Comparison of ENCODE assay signal across 22 cellular contexts in genomic region chr5:16912080-16912479, GRCh38. TPM values are rescaled to one million over a fixed set of nuclear protein-coding genes. Genes with fewer than 3 reads are reported as not detected.
DNase-seq lines count a peak whose midpoint lies in the region; ATAC-seq and TF ChIP-seq lines count a peak whose summit lies in the region.
"Had no signal": no experiment of that assay in that cellular context is flagged by ENCODE, and none has a peak within 500 bp of the region (broad histone marks: within the 10 kb centered on the region; RNA-seq: fewer than 3 reads in every experiment).

No MANE protein-coding gene starts in this region.

- no peaks in the 10 kb centered on the region for H3K9me3 Mint-ChIP-seq in HFFc6
- H3K9me3 Mint-ChIP-seq in chondrocyte (ENCODE audit: low read depth), result no peaks in the 10 kb centered on the region
- peaks cover 2% of the 10 kb centered on the region for H3K9me3 Mint-ChIP-seq in activated CD8-positive, alpha-beta memory T cell treated with anti-CD3 and anti-CD28 coated beads, Interleukin-2, amount 10 ng/mL, durations not matched to agents 7 days and 5 days (ENCODE audit: low read depth)

- H3K36me3 ChIP-seq in RWPE2 (ENCODE audit: low read depth), result peaks cover 18% of the 10 kb centered on the region
- no peaks in the 10 kb centered on the region for H3K36me3 ChIP-seq in trophoblast cell (ENCODE audit: control insufficient read depth in 1 of 2, insufficient read depth in 2 of 2, low read length in 2 of 2)
- H3K36me3 ChIP-seq: SJCRH30 had no signal

- H2BK5ac ChIP-seq in trophoblast cell (ENCODE audit: low read depth, low read length, poor library complexity), result no peak overlapping the region

- CTCF ChIA-PET in activated CD8-positive, alpha-beta memory T cell treated with anti-CD3 and anti-CD28 coated beads, Interleukin-2, amount 10 ng/mL, durations not matched to agents 7 days and 5 days (lab: Charles Lee), result no interaction called here

- no peak overlapping the region for H3K4me2 ChIP-seq in trophoblast cell (ENCODE audit: low read length)
- H3K4me2 ChIP-seq: KMS-11 had no signal

- H2BK120ac ChIP-seq in trophoblast cell (ENCODE audit: insufficient read depth, low read length, poor library complexity), result no peak overlapping the region

- H2AK5ac ChIP-seq in trophoblast cell (ENCODE audit: low read length), result no peak overlapping the region

- no peak overlapping the region for H2BK12ac ChIP-seq in trophoblast cell (ENCODE audit: low read length)

- peaks cover 26% of the 10 kb centered on the region for H3K36me3 Mint-ChIP-seq in HFFc6 (ENCODE audit: low read depth)
- no peaks in the 10 kb centered on the region for H3K36me3 Mint-ChIP-seq in chondrocyte (ENCODE audit: low read depth)
- H3K36me3 Mint-ChIP-seq in activated CD8-positive, alpha-beta memory T cell treated with anti-CD3 and anti-CD28 coated beads, Interleukin-2, amount 10 ng/mL, durations not matched to agents 7 days and 5 days, result no peaks in the 10 kb centered on the region
- H3K36me3 Mint-ChIP-seq: CD4-positive, alpha-beta memory T cell; IgD-negative memory B cell had no signal

- WGBS in trophoblast cell (ENCODE audit: extremely low coverage, insufficient coverage, insufficient read length), result no CpG with 5 or more reads among the region's 6 CpGs

- no peak overlapping the region for H3K23ac ChIP-seq in trophoblast cell (ENCODE audit: low read length)

- TF ChIP-seq CTCF in HFFc6 (IDR thresholded peaks at IDR 0.05) (no peak), RWPE2 (IDR thresholded peaks at IDR 0.05; ENCODE audit: poor library complexity, severe bottlenecking) (no peak), chondrocyte (IDR thresholded peaks at IDR 0.05) (no peak)

- no peak overlapping the region for H3K18ac ChIP-seq in trophoblast cell (ENCODE audit: low read length)

- no peaks in the 10 kb centered on the region for H3K79me1 ChIP-seq in trophoblast cell (ENCODE audit: low read length)

- no peak for DNase-seq in HFFc6
- no peak for DNase-seq in RWPE2 (ENCODE audit: low spot score)
- no peak for DNase-seq in chondrocyte (ENCODE audit: low spot score)
- peak in 1 of 2 donors; percentile 51 for DNase-seq in trophoblast cell
- DNase-seq in SIG-M5 (lab: John Stamatoyannopoulos, UW), result no peak
- no peak for DNase-seq in activated CD8-positive, alpha-beta memory T cell treated with anti-CD3 and anti-CD28 coated beads, Interleukin-2, amount 10 ng/mL, durations not matched to agents 7 days and 5 days
- no peak for DNase-seq in hepatic stellate cell (ENCODE audit: low spot score)
- DNase-seq: C1 segment of cervical spinal cord; CD4-positive, alpha-beta memory T cell; COR-L47; GDM1; NCI-H1092; NCI-H1417 treated with DMSO at 0.1 percent for 48 hours; NCI-H1694 treated with DMSO at 0.1 percent for 48 hours; NCI-H2081; NCI-H2227 treated with DMSO at 0.1 percent for 48 hours; NCI-H526 treated with DMSO at 0.1 percent for 48 hours had no signal

- H4K12ac ChIP-seq in trophoblast cell (ENCODE audit: low read depth, low read length), result no peak overlapping the region

- H3K27me3 ChIP-seq in RWPE2 (ENCODE audit: insufficient read depth, poor library complexity, severe bottlenecking), result no peaks in the 10 kb centered on the region
- H3K27me3 ChIP-seq in trophoblast cell (ENCODE audit: insufficient read depth, low read length), result no peaks in the 10 kb centered on the region
- H3K27me3 ChIP-seq: SJCRH30 had no signal

- no peak overlapping the region for H4K8ac ChIP-seq in trophoblast cell (ENCODE audit: low read depth, low read length)

- no peak overlapping the region for H2AFZ ChIP-seq in trophoblast cell (ENCODE audit: insufficient read depth, low read length, poor library complexity)

- H3K9ac ChIP-seq in trophoblast cell (ENCODE audit: low read length), result no peak overlapping the region
- H3K9ac ChIP-seq: KMS-11 had no signal

- H3K27me3 Mint-ChIP-seq in HFFc6 (ENCODE audit: insufficient read depth) (no peaks in the 10 kb centered on the region), chondrocyte (ENCODE audit: low read depth) (no peaks in the 10 kb centered on the region)
- H3K27me3 Mint-ChIP-seq in activated CD8-positive, alpha-beta memory T cell treated with anti-CD3 and anti-CD28 coated beads, Interleukin-2, amount 10 ng/mL, durations not matched to agents 7 days and 5 days, result no peaks in the 10 kb centered on the region
- H3K27me3 Mint-ChIP-seq: CD4-positive, alpha-beta memory T cell had no signal

- H3K4me1 ChIP-seq in RWPE2 (ENCODE audit: insufficient read depth, poor library complexity, severe bottlenecking), result peaks cover 58% of the 10 kb centered on the region
- no peaks in the 10 kb centered on the region for H3K4me1 ChIP-seq in trophoblast cell (ENCODE audit: control insufficient read depth in 1 of 2, insufficient read depth in 2 of 2, low read length in 2 of 2)

- H3K27ac Mint-ChIP-seq in HFFc6 (peak overlapping the region; percentile 51), chondrocyte (ENCODE audit: unreplicated experiment) (peak overlapping the region; percentile 32)
- H3K27ac Mint-ChIP-seq in activated CD8-positive, alpha-beta memory T cell treated with anti-CD3 and anti-CD28 coated beads, Interleukin-2, amount 10 ng/mL, durations not matched to agents 7 days and 5 days, result no peak overlapping the region
- H3K27ac Mint-ChIP-seq: CD4-positive, alpha-beta memory T cell; IgD-negative memory B cell had no signal

- H3K4ac ChIP-seq in trophoblast cell (ENCODE audit: low read depth, low read length), result peak overlapping the region; percentile 14

- H3K9me3 ChIP-seq in RWPE2 (ENCODE audit: severe bottlenecking), result no peaks in the 10 kb centered on the region
- peaks cover 1% of the 10 kb centered on the region for H3K9me3 ChIP-seq in trophoblast cell (ENCODE audit: insufficient read depth, low read depth, low read length)
- H3K9me3 ChIP-seq: SJCRH30 had no signal

- H3K27ac ChIP-seq in RWPE2 (ENCODE audit: poor library complexity, severe bottlenecking) (peak overlapping the region; percentile 93), trophoblast cell (ENCODE audit: low read depth, low read length) (no peak overlapping the region)
- H3K27ac ChIP-seq: KMS-11, SJCRH30 had no signal

- H4K91ac ChIP-seq in trophoblast cell (ENCODE audit: low read depth, low read length), result no peak overlapping the region

- H3K79me2 ChIP-seq in trophoblast cell (ENCODE audit: control insufficient read depth, insufficient read depth, low read length, poor library complexity), result peaks cover 2% of the 10 kb centered on the region

- H3K4me3 Mint-ChIP-seq in HFFc6, result no peak overlapping the region
- H3K4me3 Mint-ChIP-seq in chondrocyte (ENCODE audit: unreplicated experiment), result no peak overlapping the region
- H3K4me3 Mint-ChIP-seq in activated CD8-positive, alpha-beta memory T cell treated with anti-CD3 and anti-CD28 coated beads, Interleukin-2, amount 10 ng/mL, durations not matched to agents 7 days and 5 days, result no peak overlapping the region
- H3K4me3 Mint-ChIP-seq: CD4-positive, alpha-beta memory T cell; IgD-negative memory B cell had no signal

- no peak overlapping the region for H3K14ac ChIP-seq in trophoblast cell (ENCODE audit: low read length)

- H3K4me1 Mint-ChIP-seq in HFFc6 (ENCODE audit: low read depth) (peaks cover 83% of the 10 kb centered on the region), chondrocyte (ENCODE audit: low read depth) (peaks cover 68% of the 10 kb centered on the region)
- no peaks in the 10 kb centered on the region for H3K4me1 Mint-ChIP-seq in activated CD8-positive, alpha-beta memory T cell treated with anti-CD3 and anti-CD28 coated beads, Interleukin-2, amount 10 ng/mL, durations not matched to agents 7 days and 5 days
- H3K4me1 Mint-ChIP-seq: IgD-negative memory B cell had no signal

- no peak for ATAC-seq in RWPE2 (ENCODE audit: low read depth)
- no peak for ATAC-seq in activated CD8-positive, alpha-beta memory T cell treated with anti-CD3 and anti-CD28 coated beads, Interleukin-2, amount 10 ng/mL, durations not matched to agents 7 days and 5 days
- ATAC-seq: GM12878 had no signal

- H3K4me3 ChIP-seq in RWPE2 (ENCODE audit: severe bottlenecking), result no peak overlapping the region
- no peak overlapping the region for H3K4me3 ChIP-seq in trophoblast cell (ENCODE audit: low read depth, low read length)
- H3K4me3 ChIP-seq: GM12878, SJCRH30 had no signal

RNA-seq across cellular contexts. Expression of gene MYO10, which starts 24.0 kb away (rescaled TPM):
- 100 to 1,000 TPM in 5 of 6 experiments, 10 to 100 TPM in 1; 99.4 to 142 (median 129) TPM for total RNA-seq in HFFc6 (2021; fragmentation: NEBNext Ultra II Directional; extraction: Animal tissue kit (Norgen Biotek cat#: 25700))
- total RNA-seq in chondrocyte, result 51.9 to 55.4 TPM (median 54.5 TPM) in 3 replicates
- 79.9 and 84.9 TPM in 2 replicates for polyA plus RNA-seq in trophoblast cell (2013)
- total RNA-seq in activated CD8-positive, alpha-beta memory T cell treated with anti-CD3 and anti-CD28 coated beads, Interleukin-2, amount 10 ng/mL, durations not matched to agents 7 days and 5 days, result not detected
- total RNA-seq: T-helper 1 cell treated with Interleukin-12 subunit alpha and Interleukin-12 subunit beta and Interleukin-4 antibody, amounts not matched to agents 30 ng/mL and 1 ng/mL, for 36 hours had no signal
- polyA plus RNA-seq: IgD-negative memory B cell had no signal

Comparison
In these comparisons a context has a peak if more than half of its experiments do, and no peak if none do; other contexts are left out.
1. RNA of gene MYO10, which starts 24.0 kb away (total RNA-seq): 99.4 to 142 TPM in HFFc6 and 51.9 to 55.4 TPM in chondrocyte; not detected in activated CD8-positive, alpha-beta memory T cell treated with anti-CD3 and anti-CD28 coated beads, Interleukin-2, amount 10 ng/mL, durations not matched to agents 7 days and 5 days; every median in the first group is over 10 times any median in the second.